10 cellular contexts compared by ENCODE assay signal in the genomic region with DNA sequence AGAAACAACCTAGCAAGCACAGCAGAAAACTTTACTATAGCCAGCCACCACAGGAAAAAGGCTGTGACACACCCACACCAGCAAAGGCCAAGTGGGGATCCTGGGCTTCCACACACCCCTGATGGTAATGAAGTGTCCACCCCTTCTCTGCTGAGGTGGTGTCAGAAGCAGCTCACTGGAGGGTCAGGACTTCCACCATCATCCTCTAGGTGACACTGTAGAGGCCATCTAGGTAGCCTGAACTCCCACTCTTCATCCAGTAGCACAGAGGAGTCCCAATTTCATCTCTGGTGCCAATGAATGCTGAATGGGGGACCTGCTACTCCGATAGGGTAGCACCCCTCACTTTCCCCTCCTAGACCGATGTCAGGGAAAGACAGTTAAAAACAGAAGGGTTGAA.
A peak's percentile ranks its signal among the peaks of the same experiment; 100 is the strongest.
DNase-seq lines count a peak whose midpoint lies in the region; ATAC-seq and TF ChIP-seq lines count a peak whose summit lies in the region.
"Had no signal": no experiment of that assay in that cellular context is flagged by ENCODE, and none has a peak within 500 bp of the region (broad histone marks: within the 10 kb centered on the region; RNA-seq: fewer than 3 reads in every experiment).

No MANE protein-coding gene starts in this region.

- no peaks in the 10 kb centered on the region for H3K79me2 ChIP-seq in fibroblast of lung (ENCODE audit: control insufficient read depth, insufficient read depth, low read length)

- no peaks in the 10 kb centered on the region for H3K4me1 Mint-ChIP-seq in activated T-helper 17 cell treated with anti-CD3 and anti-CD28 coated beads, Interleukin-2, amount 50 U/mL, for 72 hours
- H3K4me1 Mint-ChIP-seq: activated naive CD4-positive, alpha-beta T cell treated with anti-CD3 and anti-CD28 coated beads, Interleukin-2, amount 50 U/mL, for 24 hours; CD4-positive, CD25-positive, alpha-beta regulatory T cell had no signal

- ATAC-seq in HG02840 (IDR thresholded peaks at IDR 0.05; ENCODE audit: low FRiP score, unreplicated experiment) = peak; percentile 93
- ATAC-seq in activated T-helper 17 cell treated with anti-CD3 and anti-CD28 coated beads, Interleukin-2, amount 50 U/mL, for 72 hours (replicated peaks) = no peak

- H3K36me3 ChIP-seq in fibroblast of lung (ENCODE audit: control insufficient read depth, insufficient read depth, low read length) = no peaks in the 10 kb centered on the region

- H2AFZ ChIP-seq in fibroblast of lung (ENCODE audit: low read length) = no peak overlapping the region

- H3K27ac ChIP-seq in fibroblast of lung (ENCODE audit: insufficient read depth, low read length) = no peak overlapping the region

- H3K4me3 ChIP-seq in fibroblast of lung (replicated peaks in 1 of 4; ENCODE audit: control extremely low read depth in 1 of 4, insufficient read depth in 1 of 4, low read depth in 3 of 4, low read length in 4 of 4) = no peak overlapping the region

- H3K9me3 ChIP-seq in fibroblast of lung (ENCODE audit: control insufficient read depth, insufficient read depth, low read depth, low read length) = no peaks in the 10 kb centered on the region

- H3K27ac Mint-ChIP-seq in activated T-helper 17 cell treated with anti-CD3 and anti-CD28 coated beads, Interleukin-2, amount 50 U/mL, for 72 hours = no peak overlapping the region
- H3K27ac Mint-ChIP-seq: activated naive CD4-positive, alpha-beta T cell treated with anti-CD3 and anti-CD28 coated beads, Interleukin-2, amount 50 U/mL, for 24 hours; CD4-positive, CD25-positive, alpha-beta regulatory T cell had no signal

- H3K9me3 Mint-ChIP-seq in activated T-helper 17 cell treated with anti-CD3 and anti-CD28 coated beads, Interleukin-2, amount 50 U/mL, for 72 hours = peaks cover 15% of the 10 kb centered on the region

- peak; percentile 9 to 38 for DNase-seq in NCI-H526 (lab: John Stamatoyannopoulos, UW)
- DNase-seq in NCI-H526 treated with DMSO at 0.1 percent for 48 hours (lab: John Stamatoyannopoulos, UW) = no peak
- peak; percentile 9 for DNase-seq in NCI-H146 treated with DMSO at 0.1 percent for 48 hours (lab: John Stamatoyannopoulos, UW; ENCODE audit: unreplicated experiment)
- peak; percentile 6 to 8 for DNase-seq in fibroblast of lung (ENCODE audit: low read depth in 2 of 2)
- no peak for DNase-seq in NCI-H1417 (lab: John Stamatoyannopoulos, UW)
- no peak for DNase-seq in stimulated activated CD4-positive, alpha-beta T cell treated with anti-CD3 and anti-CD28 coated beads, Interleukin-1b, Interleukin-23, amount 100 ng/mL, for 48 hours
- DNase-seq: CD4-positive, CD25-positive, alpha-beta regulatory T cell had no signal

- no peak overlapping the region for H3K9ac ChIP-seq in fibroblast of lung (ENCODE audit: insufficient read depth, low read length)

- no peaks in the 10 kb centered on the region for H3K27me3 Mint-ChIP-seq in activated T-helper 17 cell treated with anti-CD3 and anti-CD28 coated beads, Interleukin-2, amount 50 U/mL, for 72 hours
- H3K27me3 Mint-ChIP-seq: activated naive CD4-positive, alpha-beta T cell treated with anti-CD3 and anti-CD28 coated beads, Interleukin-2, amount 50 U/mL, for 24 hours; CD4-positive, CD25-positive, alpha-beta regulatory T cell had no signal

- H3K4me3 Mint-ChIP-seq in activated T-helper 17 cell treated with anti-CD3 and anti-CD28 coated beads, Interleukin-2, amount 50 U/mL, for 72 hours = no peak overlapping the region
- H3K4me3 Mint-ChIP-seq: activated naive CD4-positive, alpha-beta T cell treated with anti-CD3 and anti-CD28 coated beads, Interleukin-2, amount 50 U/mL, for 24 hours; CD4-positive, CD25-positive, alpha-beta regulatory T cell had no signal

- peak; percentile 29 to 47 for TF ChIP-seq CTCF in fibroblast of lung (conservative IDR thresholded peaks at IDR 0.05 in 1 of 2, IDR thresholded peaks at IDR 0.05 in 1 of 2; ENCODE audit: low read depth in 1 of 2, low read length in 2 of 2)

- no peaks in the 10 kb centered on the region for H3K27me3 ChIP-seq in fibroblast of lung (ENCODE audit: control insufficient read depth, insufficient read depth, low read length)

- H4K20me1 ChIP-seq in fibroblast of lung (ENCODE audit: control insufficient read depth, extremely low read depth, insufficient read depth, low read length) = no peaks in the 10 kb centered on the region

- no peaks in the 10 kb centered on the region for H3K36me3 Mint-ChIP-seq in activated T-helper 17 cell treated with anti-CD3 and anti-CD28 coated beads, Interleukin-2, amount 50 U/mL, for 72 hours (ENCODE audit: low read depth)
- H3K36me3 Mint-ChIP-seq: activated naive CD4-positive, alpha-beta T cell treated with anti-CD3 and anti-CD28 coated beads, Interleukin-2, amount 50 U/mL, for 24 hours; CD4-positive, CD25-positive, alpha-beta regulatory T cell had no signal

- no peaks in the 10 kb centered on the region for H3K4me1 ChIP-seq in fibroblast of lung (ENCODE audit: control insufficient read depth, extremely low read depth, insufficient read depth, low read length)

- H3K4me2 ChIP-seq in fibroblast of lung (ENCODE audit: extremely low read depth, insufficient read depth, low read length) = no peak overlapping the region

Comparison
In these comparisons a context has a peak if more than half of its experiments do, and no peak if none do; other contexts are left out.
1. DNase-seq: peak in NCI-H526 (2 of 2), NCI-H146 treated with DMSO at 0.1 percent for 48 hours (single experiment) and fibroblast of lung (2 of 2); none in NCI-H526 treated with DMSO at 0.1 percent for 48 hours (single experiment), NCI-H1417 (0 of 3) and stimulated activated CD4-positive, alpha-beta T cell treated with anti-CD3 and anti-CD28 coated beads, Interleukin-1b, Interleukin-23, amount 100 ng/mL, for 48 hours (single experiment).